8 cellular contexts compared by ENCODE assay signal in the genomic region with DNA sequence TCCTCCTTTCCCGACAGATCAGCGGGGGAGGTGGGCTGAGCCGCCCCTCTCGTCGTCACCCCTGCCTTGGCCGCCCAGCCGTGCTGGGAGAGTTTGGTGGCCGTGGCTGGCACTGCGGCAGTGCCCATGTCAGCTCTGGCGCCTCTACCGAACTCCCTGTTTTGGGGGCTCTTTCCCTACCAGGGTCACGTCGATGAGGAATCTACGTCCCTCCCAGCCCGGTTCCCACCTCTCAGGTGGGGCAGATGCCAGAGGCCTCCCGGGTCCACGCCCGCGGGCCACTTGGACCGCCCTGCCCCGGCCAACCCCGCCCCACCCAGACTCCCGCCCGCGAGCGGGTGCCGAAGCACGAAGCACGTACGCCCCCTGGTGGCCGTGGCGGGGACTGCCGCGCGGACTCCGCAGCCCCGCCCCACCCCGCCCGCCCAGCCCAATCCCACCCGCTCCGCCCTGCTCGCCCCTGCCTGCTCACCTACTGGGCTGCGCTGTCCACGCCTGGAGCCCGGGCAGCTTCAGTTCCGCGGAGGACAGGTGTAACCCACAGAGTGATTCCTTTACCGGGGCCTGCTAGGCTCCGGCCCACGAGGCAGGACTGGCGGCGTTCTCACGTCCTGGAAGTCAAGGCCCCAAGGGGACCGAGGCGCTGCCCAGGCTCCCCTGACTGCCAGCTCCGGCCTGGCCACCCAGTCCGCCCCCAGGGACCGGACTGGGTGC.
DNase-seq lines count a peak whose midpoint lies in the region; ATAC-seq and TF ChIP-seq lines count a peak whose summit lies in the region.

No MANE protein-coding gene starts in this region.

- H3K4me1 ChIP-seq in HUES6 (ENCODE audit: control insufficient read depth, insufficient read depth, low read length): peaks cover 22% of the 10 kb centered on the region

- peak overlapping the region; percentile 99 for H3K4me3 ChIP-seq in HUES6 (ENCODE audit: low read depth, low read length)
- peak overlapping the region; percentile 71 for H3K4me3 ChIP-seq in fibroblast of pulmonary artery (replicated peaks; ENCODE audit: low read depth, low read length)

- peaks cover 4% of the 10 kb centered on the region for H3K36me3 Mint-ChIP-seq in activated T-helper 17 cell treated with anti-CD3 and anti-CD28 coated beads, Interleukin-2, amount 50 U/mL, for 72 hours (ENCODE audit: low read depth)
- H3K36me3 Mint-ChIP-seq in natural killer cell treated with Interleukin-12 subunit alpha and Interleukin-12 subunit beta and Interleukin-15 and Interleukin-18, amount 100 ng/mL, for 72 hours: no peaks in the 10 kb centered on the region

- peaks cover 9% of the 10 kb centered on the region for H3K4me1 Mint-ChIP-seq in activated T-helper 17 cell treated with anti-CD3 and anti-CD28 coated beads, Interleukin-2, amount 50 U/mL, for 72 hours
- H3K4me1 Mint-ChIP-seq in natural killer cell treated with Interleukin-12 subunit alpha and Interleukin-12 subunit beta and Interleukin-15 and Interleukin-18, amount 100 ng/mL, for 72 hours (ENCODE audit: low read depth in 2 of 2): peaks cover 24 to 26% of the 10 kb centered on the region in 2 donors

- H3K9ac ChIP-seq in HUES6 (ENCODE audit: low read length): peak overlapping the region; percentile 81

- TF ChIP-seq CTCF in fibroblast of pulmonary artery (IDR thresholded peaks at IDR 0.05; ENCODE audit: low read length, missing control alignments): peak; percentile 18

- peak; percentile 96 for DNase-seq in DMS 273 (lab: John Stamatoyannopoulos, UW; ENCODE audit: unreplicated experiment)
- peak; percentile 59 for DNase-seq in fibroblast of pulmonary artery (ENCODE audit: low read depth)
- DNase-seq in natural killer cell treated with Interleukin-12 subunit alpha and Interleukin-12 subunit beta and Interleukin-15 and Interleukin-18, amount 100 ng/mL, for 72 hours (ENCODE audit: low spot score): peak; percentile 89
- DNase-seq in stimulated activated naive CD4-positive, alpha-beta T cell treated with Interleukin-2 at 50 U/mL for 16 hours (lab: John Stamatoyannopoulos, UW): peak; percentile 86

- H3K4me3 Mint-ChIP-seq in activated T-helper 17 cell treated with anti-CD3 and anti-CD28 coated beads, Interleukin-2, amount 50 U/mL, for 72 hours: peak overlapping the region; percentile 92
- H3K4me3 Mint-ChIP-seq in natural killer cell treated with Interleukin-12 subunit alpha and Interleukin-12 subunit beta and Interleukin-15 and Interleukin-18, amount 100 ng/mL, for 72 hours: peak overlapping the region; percentile 86

- H3K27ac ChIP-seq in HUES6 (ENCODE audit: low read depth, low read length): no peak overlapping the region

- no peaks in the 10 kb centered on the region for H3K27me3 ChIP-seq in HUES6 (ENCODE audit: control insufficient read depth, insufficient read depth, low read length)

- no peaks in the 10 kb centered on the region for H3K9me3 ChIP-seq in HUES6 (ENCODE audit: control insufficient read depth, insufficient read depth, low read depth, low read length)

- no peaks in the 10 kb centered on the region for H3K27me3 Mint-ChIP-seq in activated T-helper 17 cell treated with anti-CD3 and anti-CD28 coated beads, Interleukin-2, amount 50 U/mL, for 72 hours
- H3K27me3 Mint-ChIP-seq in natural killer cell treated with Interleukin-12 subunit alpha and Interleukin-12 subunit beta and Interleukin-15 and Interleukin-18, amount 100 ng/mL, for 72 hours: no peaks in the 10 kb centered on the region

- peak overlapping the region; percentile 90 for H3K27ac Mint-ChIP-seq in activated T-helper 17 cell treated with anti-CD3 and anti-CD28 coated beads, Interleukin-2, amount 50 U/mL, for 72 hours
- peak overlapping the region in 1 of 2 donors; percentile 63 for H3K27ac Mint-ChIP-seq in natural killer cell treated with Interleukin-12 subunit alpha and Interleukin-12 subunit beta and Interleukin-15 and Interleukin-18, amount 100 ng/mL, for 72 hours

- no peaks in the 10 kb centered on the region for H3K9me3 Mint-ChIP-seq in activated T-helper 17 cell treated with anti-CD3 and anti-CD28 coated beads, Interleukin-2, amount 50 U/mL, for 72 hours
- no peaks in the 10 kb centered on the region for H3K9me3 Mint-ChIP-seq in natural killer cell treated with Interleukin-12 subunit alpha and Interleukin-12 subunit beta and Interleukin-15 and Interleukin-18, amount 100 ng/mL, for 72 hours

- no peaks in the 10 kb centered on the region for H3K36me3 ChIP-seq in HUES6 (ENCODE audit: control insufficient read depth, insufficient read depth, low read length)

- peak; percentile 63 for ATAC-seq in GM21390 (IDR thresholded peaks at IDR 0.05; ENCODE audit: unreplicated experiment)
- ATAC-seq in activated T-helper 17 cell treated with anti-CD3 and anti-CD28 coated beads, Interleukin-2, amount 50 U/mL, for 72 hours (replicated peaks): peak; percentile 79
- peak; percentile 87 to 91 for ATAC-seq in natural killer cell treated with Interleukin-12 subunit alpha and Interleukin-12 subunit beta and Interleukin-15 and Interleukin-18, amount 100 ng/mL, for 72 hours

TF ChIP-seq in PFSK-1, 5 proteins besides CTCF, POLR2A, EP300 and RAD21:
- no peak for TF ChIP-seq SIN3A (IDR thresholded peaks at IDR 0.05; ENCODE audit: borderline replicate concordance, insufficient read depth, low read length)
- TF ChIP-seq, protein P1, sequence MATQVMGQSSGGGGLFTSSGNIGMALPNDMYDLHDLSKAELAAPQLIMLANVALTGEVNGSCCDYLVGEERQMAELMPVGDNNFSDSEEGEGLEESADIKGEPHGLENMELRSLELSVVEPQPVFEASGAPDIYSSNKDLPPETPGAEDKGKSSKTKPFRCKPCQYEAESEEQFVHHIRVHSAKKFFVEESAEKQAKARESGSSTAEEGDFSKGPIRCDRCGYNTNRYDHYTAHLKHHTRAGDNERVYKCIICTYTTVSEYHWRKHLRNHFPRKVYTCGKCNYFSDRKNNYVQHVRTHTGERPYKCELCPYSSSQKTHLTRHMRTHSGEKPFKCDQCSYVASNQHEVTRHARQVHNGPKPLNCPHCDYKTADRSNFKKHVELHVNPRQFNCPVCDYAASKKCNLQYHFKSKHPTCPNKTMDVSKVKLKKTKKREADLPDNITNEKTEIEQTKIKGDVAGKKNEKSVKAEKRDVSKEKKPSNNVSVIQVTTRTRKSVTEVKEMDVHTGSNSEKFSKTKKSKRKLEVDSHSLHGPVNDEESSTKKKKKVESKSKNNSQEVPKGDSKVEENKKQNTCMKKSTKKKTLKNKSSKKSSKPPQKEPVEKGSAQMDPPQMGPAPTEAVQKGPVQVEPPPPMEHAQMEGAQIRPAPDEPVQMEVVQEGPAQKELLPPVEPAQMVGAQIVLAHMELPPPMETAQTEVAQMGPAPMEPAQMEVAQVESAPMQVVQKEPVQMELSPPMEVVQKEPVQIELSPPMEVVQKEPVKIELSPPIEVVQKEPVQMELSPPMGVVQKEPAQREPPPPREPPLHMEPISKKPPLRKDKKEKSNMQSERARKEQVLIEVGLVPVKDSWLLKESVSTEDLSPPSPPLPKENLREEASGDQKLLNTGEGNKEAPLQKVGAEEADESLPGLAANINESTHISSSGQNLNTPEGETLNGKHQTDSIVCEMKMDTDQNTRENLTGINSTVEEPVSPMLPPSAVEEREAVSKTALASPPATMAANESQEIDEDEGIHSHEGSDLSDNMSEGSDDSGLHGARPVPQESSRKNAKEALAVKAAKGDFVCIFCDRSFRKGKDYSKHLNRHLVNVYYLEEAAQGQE (IDR thresholded peaks at IDR 0.05; ENCODE audit: insufficient read depth in 1 of 2, low read depth in 2 of 2, low read length in 2 of 2): 0 out of 4 replicates have a peak, but pooled peaks of 1 of the 2 experiments have one; percentile 9
- peak; percentile 76 for TF ChIP-seq FOXP2 (optimal IDR thresholded peaks at IDR 0.05; ENCODE audit: borderline replicate concordance, extremely low read depth, extremely low read length, insufficient read depth)
TF ChIP-seq in PFSK-1: peak in this region for 2.
